ENCODE assay signal across 21 cellular contexts in genomic region chr5:132269635-132270344, GRCh38. TPM values are rescaled to one million over a fixed set of nuclear protein-coding genes. Genes with fewer than 3 reads are reported as not detected.
A peak's percentile ranks its signal among the peaks of the same experiment; 100 is the strongest.
DNase-seq lines count a peak whose midpoint lies in the region; TF ChIP-seq lines count a peak whose summit lies in the region.
"Had no signal": no experiment of that assay in that cellular context is flagged by ENCODE, and none has a peak within 500 bp of the region (broad histone marks: within the 10 kb centered on the region; RNA-seq: fewer than 3 reads in every experiment).

No MANE protein-coding gene starts in this region.

- H3K4me2 ChIP-seq in mesenchymal stem cell (ENCODE audit: low read length, poor library complexity, severe bottlenecking) (no peak overlapping the region), PC-9 (no peak overlapping the region)
- H3K4me2 ChIP-seq: GM23338 had no signal

- H3K4me3 Mint-ChIP-seq in type B pancreatic cell: peak overlapping the region; percentile 25
- H3K4me3 Mint-ChIP-seq: activated CD8-positive, alpha-beta T cell treated with anti-CD3 and anti-CD28 coated beads, Interleukin-2, amount 10 ng/mL, durations not matched to agents 7 days and 5 days; activated naive CD8-positive, alpha-beta T cell treated with anti-CD3 and anti-CD28 coated beads, Interleukin-2, amount 50 U/mL, for 24 hours; GM23338 had no signal

- H3K18ac ChIP-seq in mesenchymal stem cell (ENCODE audit: low read depth in 1 of 2, low read length in 2 of 2): no peak overlapping the region

- no peaks in the 10 kb centered on the region for H3K27me3 Mint-ChIP-seq in type B pancreatic cell

- H4K20me1 ChIP-seq in PC-9 (ENCODE audit: insufficient read depth): no peaks in the 10 kb centered on the region

- H3K36me3 ChIP-seq in mesenchymal stem cell (ENCODE audit: control insufficient read depth in 1 of 2, insufficient read depth in 2 of 2, low read depth in 1 of 2, low read length in 2 of 2) (peaks cover 74 to 76% of the 10 kb centered on the region in 2 experiments), PC-9 (ENCODE audit: low read depth) (no peaks in the 10 kb centered on the region)
- H3K36me3 ChIP-seq: left ventricle myocardium inferior had no signal

- no peak overlapping the region for H3K14ac ChIP-seq in mesenchymal stem cell (ENCODE audit: low read length in 2 of 2)

- no peak overlapping the region for H2BK5ac ChIP-seq in mesenchymal stem cell (ENCODE audit: low read depth, low read length, poor library complexity, severe bottlenecking)

- peak overlapping the region; percentile 8 for H2AK5ac ChIP-seq in mesenchymal stem cell (ENCODE audit: low read length, severe bottlenecking)

- no peaks in the 10 kb centered on the region for H3K79me2 ChIP-seq in PC-9 (ENCODE audit: low read depth)
- H3K79me2 ChIP-seq: parathyroid adenoma had no signal

- TF ChIP-seq CTCF in choroid plexus epithelial cell (conservative IDR thresholded peaks at IDR 0.05; ENCODE audit: low read depth, low read length) (no peak), type B pancreatic cell (conservative IDR thresholded peaks at IDR 0.05) (no peak), PC-9 (conservative IDR thresholded peaks at IDR 0.05) (no peak)

- peaks cover 56% of the 10 kb centered on the region for H3K4me1 ChIP-seq in mesenchymal stem cell (ENCODE audit: control insufficient read depth, insufficient read depth, low read depth, low read length)
- H3K4me1 ChIP-seq in PC-9 (replicated peaks; ENCODE audit: insufficient read depth): peaks cover 21% of the 10 kb centered on the region

- POLR2A ChIA-PET in PC-9 (lab: Charles Lee; ENCODE audit: unreplicated experiment): no interaction called here

- H3K9ac ChIP-seq in mesenchymal stem cell (ENCODE audit: low read length): peak overlapping the region; percentile 54
- H3K9ac ChIP-seq: parathyroid adenoma had no signal

- intact Hi-C loops in PC-9 (cut with micrococcal nuclease; ENCODE audit: unreplicated experiment): loop anchor here (5.0 kb wide), 2 partner anchors 118 to 228 kb away; no protein-coding TSS in a partner anchor

- H2AFZ ChIP-seq in mesenchymal stem cell (ENCODE audit: low read depth, low read length): no peak overlapping the region
- H2AFZ ChIP-seq in PC-9: no peak overlapping the region
- H2AFZ ChIP-seq: GM23338, parathyroid adenoma had no signal

- H3K23ac ChIP-seq in mesenchymal stem cell (ENCODE audit: low read length in 2 of 2): no peak overlapping the region

- H3K4ac ChIP-seq in mesenchymal stem cell (ENCODE audit: low read depth in 1 of 2, low read length in 2 of 2): no peak overlapping the region

- no peak overlapping the region for H2BK15ac ChIP-seq in mesenchymal stem cell (ENCODE audit: low read depth, poor library complexity, severe bottlenecking)

- H2BK12ac ChIP-seq in mesenchymal stem cell (ENCODE audit: low read length in 2 of 2): no peak overlapping the region

- peaks cover 9% of the 10 kb centered on the region; the same call in 1 of the 2 replicates for H3F3A ChIP-seq in PC-9 (ENCODE audit: insufficient read depth, low read depth)

- peaks cover 42% of the 10 kb centered on the region for H3K4me1 Mint-ChIP-seq in type B pancreatic cell (ENCODE audit: unreplicated experiment)

- H3K27me3 ChIP-seq in mesenchymal stem cell (ENCODE audit: control insufficient read depth in 1 of 2, insufficient read depth in 1 of 2, low read length in 2 of 2) (no peaks in the 10 kb centered on the region), PC-9 (ENCODE audit: insufficient read depth, low read depth) (no peaks in the 10 kb centered on the region)
- H3K27me3 ChIP-seq: Peyer's patch had no signal

- BruUV-seq in PC-9 (replicated peaks; lab: Mats Ljungman, UMichigan): no TSS peak

- H3K27ac Mint-ChIP-seq in type B pancreatic cell: peak overlapping the region; percentile 79
- H3K27ac Mint-ChIP-seq: activated CD8-positive, alpha-beta T cell treated with anti-CD3 and anti-CD28 coated beads, Interleukin-2, amount 10 ng/mL, durations not matched to agents 7 days and 5 days; activated naive CD8-positive, alpha-beta T cell treated with anti-CD3 and anti-CD28 coated beads, Interleukin-2, amount 50 U/mL, for 24 hours; GM23338 had no signal

- peaks cover 24% of the 10 kb centered on the region for H3K36me3 Mint-ChIP-seq in type B pancreatic cell

- CTCF ChIA-PET in PC-9 (lab: Charles Lee): interaction anchor here (0.5 kb wide), 1 partner anchor 98 kb away, joined by 3 read pairs; no protein-coding TSS in a partner anchor

- no peaks in the 10 kb centered on the region for H3K9me3 ChIP-seq in mesenchymal stem cell (ENCODE audit: control insufficient read depth, low read length)
- no peaks in the 10 kb centered on the region for H3K9me3 ChIP-seq in PC-9 (ENCODE audit: insufficient read depth, low read depth)
- H3K9me3 ChIP-seq: left ventricle myocardium inferior, Peyer's patch had no signal

- H3K9me2 ChIP-seq in PC-9 (ENCODE audit: insufficient read depth): no peaks in the 10 kb centered on the region

- peak overlapping the region; percentile 46 for H4K91ac ChIP-seq in mesenchymal stem cell (ENCODE audit: low read length)

- H3K27ac ChIP-seq in mesenchymal stem cell (ENCODE audit: low read length, poor library complexity, severe bottlenecking) (peak overlapping the region; percentile 71), PC-9 (no peak overlapping the region)
- H3K27ac ChIP-seq: left ventricle myocardium inferior, parathyroid adenoma, Peyer's patch, VCaP had no signal

- H3K4me3 ChIP-seq in choroid plexus epithelial cell (ENCODE audit: low read depth, low read length): no peak overlapping the region
- H3K4me3 ChIP-seq in mesenchymal stem cell (ENCODE audit: insufficient read depth in 1 of 2, low read depth in 1 of 2, low read length in 2 of 2): no peak overlapping the region
- no peak overlapping the region for H3K4me3 ChIP-seq in PC-9
- H3K4me3 ChIP-seq: GM23338, left ventricle myocardium inferior, Peyer's patch, skin epidermis had no signal

- H4K8ac ChIP-seq in mesenchymal stem cell (ENCODE audit: low read length): no peak overlapping the region

- peaks cover 37% of the 10 kb centered on the region for H3K79me1 ChIP-seq in mesenchymal stem cell (replicated peaks; ENCODE audit: low read length, poor library complexity, severe bottlenecking)

- WGBS in mesenchymal stem cell: 92% methylated on average over 3 of the region's 3 CpGs

- H2BK120ac ChIP-seq in mesenchymal stem cell (ENCODE audit: low read depth, low read length): no peak overlapping the region

- DNase-seq in RPMI7951 (ENCODE audit: low read depth) (peak; percentile 81), choroid plexus epithelial cell (ENCODE audit: low read depth) (peak; percentile 31), mesenchymal stem cell (no peak), type B pancreatic cell (ENCODE audit: extremely low spot score, unreplicated experiment) (no peak), PC-9 (no peak), T-helper 2 cell (no peak), iPS-NIHi7 (ENCODE audit: extremely low spot score) (no peak)
- DNase-seq: activated CD8-positive, alpha-beta T cell treated with anti-CD3 and anti-CD28 coated beads, Interleukin-2, amount 10 ng/mL, durations not matched to agents 7 days and 5 days; activated naive CD8-positive, alpha-beta T cell treated with anti-CD3 and anti-CD28 coated beads, Interleukin-2, amount 50 U/mL, for 24 hours; central memory CD4-positive, alpha-beta T cell; foreskin melanocyte; left ventricle myocardium inferior; NCI-H1417 treated with DMSO at 0.1 percent for 48 hours; NCI-H2171; stimulated activated CD4-positive, alpha-beta T cell treated with anti-CD3 and anti-CD28 coated beads, Interleukin-4, amount 100 ng/mL, for 4 hours; stimulated activated CD8-positive, alpha-beta memory T cell treated with anti-CD3 and anti-CD28 coated beads, Interleukin-4, amount 100 ng/mL, for 48 hours had no signal

- H3K9me3 Mint-ChIP-seq in type B pancreatic cell: no peaks in the 10 kb centered on the region
- H3K9me3 Mint-ChIP-seq: activated naive CD8-positive, alpha-beta T cell treated with anti-CD3 and anti-CD28 coated beads, Interleukin-2, amount 50 U/mL, for 24 hours; GM23338 had no signal

RNA-seq across cellular contexts. Expression of gene PDLIM4, which starts 12.3 kb away (rescaled TPM):
- total RNA-seq in RPMI7951 (2014; rRNA removed; shearing (Covaris generic)): 0.48 TPM in 1 of 2 replicates, not detected in the other
- 33.9 TPM for polyA plus RNA-seq in mesenchymal stem cell (2013, experiment 1 of 2)
- polyA plus RNA-seq in mesenchymal stem cell (2013, experiment 2 of 2): 34.0 TPM
- 40.0 and 43.8 TPM in 2 replicates for total RNA-seq in type B pancreatic cell (ENCODE audit: low replicate concordance)
- total RNA-seq in PC-9 (2021): 35.8 and 47.2 TPM in 2 replicates
- total RNA-seq: activated CD8-positive, alpha-beta T cell treated with anti-CD3 and anti-CD28 coated beads, Interleukin-2, amount 10 ng/mL, durations not matched to agents 7 days and 5 days had no signal

RNA-seq across cellular contexts. Expression of gene SLC22A4, which starts 24.4 kb away (rescaled TPM):
- total RNA-seq in RPMI7951 (2014; rRNA removed; shearing (Covaris generic)): 6.7 and 6.9 TPM in 2 replicates
- 1.8 TPM for polyA plus RNA-seq in mesenchymal stem cell (2013, experiment 1 of 2)
- 1.9 TPM for polyA plus RNA-seq in mesenchymal stem cell (2013, experiment 2 of 2)
- 1.3 and 2.0 TPM in 2 replicates for total RNA-seq in type B pancreatic cell (ENCODE audit: low replicate concordance)
- total RNA-seq in PC-9 (2021): 4.2 and 4.9 TPM in 2 replicates
- total RNA-seq: activated CD8-positive, alpha-beta T cell treated with anti-CD3 and anti-CD28 coated beads, Interleukin-2, amount 10 ng/mL, durations not matched to agents 7 days and 5 days had no signal

RNA-seq across cellular contexts. Expression of gene P4HA2, which starts 42.1 kb away (rescaled TPM):
- total RNA-seq in RPMI7951 (2014; rRNA removed; shearing (Covaris generic)): 239 and 264 TPM in 2 replicates
- 110 TPM for polyA plus RNA-seq in mesenchymal stem cell (2013, experiment 1 of 2)
- polyA plus RNA-seq in mesenchymal stem cell (2013, experiment 2 of 2): 108 TPM
- total RNA-seq in type B pancreatic cell (ENCODE audit: low replicate concordance) (38.5 and 56.3 TPM in 2 replicates), PC-9 (2021) (21.7 and 24.0 TPM in 2 replicates)

Comparison
In these comparisons a context has a peak if more than half of its experiments do, and no peak if none do; other contexts are left out.
1. DNase-seq: peak in RPMI7951 (single experiment) and choroid plexus epithelial cell (single experiment); none in mesenchymal stem cell (single experiment), type B pancreatic cell (single experiment), PC-9 (0 of 2), T-helper 2 cell (0 of 5) and iPS-NIHi7 (single experiment).
2. RNA of gene PDLIM4, which starts 12.3 kb away (total RNA-seq): 35.8 to 47.2 TPM in PC-9 and 40.0 to 43.8 TPM in type B pancreatic cell; 0.48 TPM in RPMI7951; every median in the first group is over 10 times any median in the second.